In genomic region chr21:31520506-31521163, GRCh38 we compare ENCODE assay signal across 1 cellular context.
TF ChIP-seq lines count a peak whose summit lies in the region.

No MANE protein-coding gene starts in this region.

TF ChIP-seq in GM23338, 12 proteins besides CTCF, POLR2A, EP300 and RAD21 (continued from another document):
- TF ChIP-seq ETS1 (IDR thresholded peaks at IDR 0.05) (no peak), POLR2AphosphoS5 (IDR thresholded peaks at IDR 0.05; ENCODE audit: low read depth) (no peak), EZH2 (IDR thresholded peaks at IDR 0.05; ENCODE audit: low read depth, unreplicated experiment) (no peak), CREB1 (CRISPR knock-in tag; IDR thresholded peaks at IDR 0.05; ENCODE audit: low read depth) (no peak), NANOG (IDR thresholded peaks at IDR 0.05; ENCODE audit: borderline replicate concordance) (no peak), REST (IDR thresholded peaks at IDR 0.05; ENCODE audit: unreplicated experiment) (no peak), JUNB (IDR thresholded peaks at IDR 0.05; ENCODE audit: unreplicated experiment) (no peak), STAT1 (IDR thresholded peaks at IDR 0.05; ENCODE audit: unreplicated experiment) (no peak), ZNF114 (CRISPR knock-in tag; IDR thresholded peaks at IDR 0.05) (no peak)
